8 cellular contexts compared by ENCODE assay signal in the genomic region with DNA sequence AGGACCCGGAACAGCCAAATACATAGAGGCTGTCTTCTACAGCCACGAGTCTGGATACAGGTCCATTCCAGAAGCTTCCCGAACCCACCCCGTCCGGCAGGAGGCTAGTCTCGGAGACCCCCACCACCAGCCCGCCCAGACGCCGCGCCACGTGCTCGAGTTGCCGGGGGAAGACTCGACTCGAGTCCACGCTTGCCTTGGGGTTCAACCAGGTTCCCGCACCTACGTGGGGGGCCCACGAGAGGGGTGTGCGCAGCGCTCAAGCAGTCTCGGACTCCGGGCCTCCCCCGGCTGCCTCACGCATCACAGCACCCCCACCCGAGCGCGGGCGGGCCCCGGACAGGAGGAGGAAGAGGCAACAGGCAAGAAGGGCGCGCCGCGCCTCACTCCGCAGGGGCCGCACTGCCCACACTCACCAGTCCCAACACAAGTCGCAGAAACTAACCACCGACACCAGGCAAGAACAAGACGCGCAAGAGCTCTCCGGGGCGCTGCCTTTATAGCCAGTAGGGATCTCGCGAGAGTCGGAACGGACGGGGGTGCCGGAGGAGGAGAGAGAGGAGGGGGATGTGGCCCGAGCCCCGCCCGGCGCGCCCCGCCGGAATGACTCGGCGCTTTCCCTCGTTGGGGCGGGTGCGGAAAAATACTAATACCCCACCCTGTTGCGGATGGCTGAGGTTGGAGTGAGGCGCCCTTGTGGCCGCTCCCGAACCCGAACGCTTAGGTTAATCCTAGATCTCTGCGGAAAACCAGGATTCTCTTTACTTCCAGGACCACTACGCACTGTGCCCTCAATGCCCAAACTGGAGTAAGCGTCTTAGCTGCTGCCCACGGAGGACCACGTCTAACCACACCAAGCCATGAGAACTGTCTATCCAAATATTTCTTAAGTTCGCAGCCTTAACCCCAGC. TPM values are rescaled to one million over a fixed set of nuclear protein-coding genes. Genes with fewer than 3 reads are reported as not detected.
A peak's percentile ranks its signal among the peaks of the same experiment; 100 is the strongest.
DNase-seq lines count a peak whose midpoint lies in the region; ATAC-seq and TF ChIP-seq lines count a peak whose summit lies in the region.

A gene (minus strand): TSS at position 472 of the 911 bp plus-strand sequence. CDS start 2,841 bp downstream, outside the sequence.

- peak within 1 kb of the TSS; percentile 98 for H3K4me3 Mint-ChIP-seq in HFFc6

- peaks cover 21% of the 10 kb centered on the region for H3K36me3 Mint-ChIP-seq in HFFc6 (ENCODE audit: low read depth)
- H3K36me3 Mint-ChIP-seq in activated naive CD4-positive, alpha-beta T cell treated with anti-CD3 and anti-CD28 coated beads, Interleukin-2, amount 50 U/mL, for 72 hours: peaks cover 6 to 16% of the 10 kb centered on the region in 2 donors

- H3K27ac ChIP-seq in osteoblast (ENCODE audit: low read depth, low read length) (peak within 1 kb of the TSS; percentile 94), thoracic aorta (peak within 1 kb of the TSS; percentile 90 to 98)

- peaks cover 47% of the 10 kb centered on the region for H3K79me2 ChIP-seq in osteoblast (ENCODE audit: insufficient read depth, low read length)

- peaks cover 11% of the 10 kb centered on the region for H3K27me3 Mint-ChIP-seq in HFFc6 (ENCODE audit: insufficient read depth)

- H3K4me1 Mint-ChIP-seq in HFFc6 (ENCODE audit: low read depth): peaks cover 53% of the 10 kb centered on the region

- DNase-seq in GM04504 (ENCODE audit: low read depth): peak; percentile 93
- DNase-seq in HFFc6: peak; percentile 96
- DNase-seq in NB4 (ENCODE audit: low read depth): peak; percentile 97
- DNase-seq in activated naive CD4-positive, alpha-beta T cell treated with anti-CD3 and anti-CD28 coated beads, Interleukin-2, amount 50 U/mL, for 72 hours (ENCODE audit: low spot score in 2 of 2): peak; percentile 97 to 100
- DNase-seq in glomerular visceral epithelial cell (ENCODE audit: extremely low spot score): peak; percentile 99
- DNase-seq in osteoblast (ENCODE audit: insufficient read length, low spot score, missing footprints): peak; percentile 93
- DNase-seq in thoracic aorta (ENCODE audit: low spot score): peak; percentile 87

- no peaks in the 10 kb centered on the region for H3K27me3 ChIP-seq in osteoblast (ENCODE audit: insufficient read depth, low read length)
- no peaks in the 10 kb centered on the region for H3K27me3 ChIP-seq in thoracic aorta (replicated peaks; ENCODE audit: insufficient read depth)

- peak; percentile 93 for ATAC-seq in SK-N-SH treated with all-trans-retinoic acid at 6 μM for 48 hours
- ATAC-seq in activated naive CD4-positive, alpha-beta T cell treated with anti-CD3 and anti-CD28 coated beads, Interleukin-2, amount 50 U/mL, for 72 hours: peak; percentile 82
- peak; percentile 90 for ATAC-seq in thoracic aorta (ENCODE audit: insufficient number of reproducible peaks, low FRiP score, low read depth)

- H3K4me3 ChIP-seq in NB4 (ENCODE audit: low read depth, low read length): peak within 1 kb of the TSS; percentile 98
- peak within 1 kb of the TSS; percentile 100 for H3K4me3 ChIP-seq in osteoblast (ENCODE audit: insufficient read depth, low read length)
- peak within 1 kb of the TSS; percentile 95 for H3K4me3 ChIP-seq in thoracic aorta

- H3K27ac Mint-ChIP-seq in HFFc6: peak within 1 kb of the TSS; percentile 98
- H3K27ac Mint-ChIP-seq in activated naive CD4-positive, alpha-beta T cell treated with anti-CD3 and anti-CD28 coated beads, Interleukin-2, amount 50 U/mL, for 72 hours: peak within 1 kb of the TSS; percentile 90 to 98

- H3K36me3 ChIP-seq in osteoblast (ENCODE audit: insufficient read depth, low read length): peaks cover 14% of the 10 kb centered on the region
- H3K36me3 ChIP-seq in thoracic aorta: peaks cover 4% of the 10 kb centered on the region

- H3K4me1 ChIP-seq in osteoblast (ENCODE audit: insufficient read depth, low read length): peaks cover 10% of the 10 kb centered on the region
- peaks cover 10 to 21% of the 10 kb centered on the region in 2 donors for H3K4me1 ChIP-seq in thoracic aorta (ENCODE audit: control insufficient read depth in 1 of 2, low read depth in 2 of 2)

- peaks cover 29% of the 10 kb centered on the region for H4K20me1 ChIP-seq in osteoblast (ENCODE audit: insufficient read depth, low read length)

- peak within 1 kb of the TSS; percentile 88 for H3K4me2 ChIP-seq in osteoblast (ENCODE audit: insufficient read depth, low read length)

- H3K9me3 ChIP-seq in osteoblast (ENCODE audit: low read depth, low read length) (no peaks in the 10 kb centered on the region), thoracic aorta (no peaks in the 10 kb centered on the region)

- peak; percentile 38 for TF ChIP-seq CTCF in HFFc6 (IDR thresholded peaks at IDR 0.05)
- TF ChIP-seq CTCF in NB4 (IDR thresholded peaks at IDR 0.05; ENCODE audit: low read depth, low read length): no peak
- TF ChIP-seq CTCF in osteoblast (IDR thresholded peaks at IDR 0.05; ENCODE audit: extremely low read depth, low read depth, low read length): peak; percentile 14
- TF ChIP-seq CTCF in thoracic aorta (IDR thresholded peaks at IDR 0.05): no peak

- TF ChIP-seq POLR2A in NB4 (IDR thresholded peaks at IDR 0.05; ENCODE audit: extremely low read depth, insufficient read length): peak; percentile 100

- H2AFZ ChIP-seq in osteoblast (ENCODE audit: low read length): peak within 1 kb of the TSS; percentile 87

- H3K9me3 Mint-ChIP-seq in HFFc6: no peaks in the 10 kb centered on the region; the same call in 1 of the 2 replicates
- H3K9me3 Mint-ChIP-seq in activated naive CD4-positive, alpha-beta T cell treated with anti-CD3 and anti-CD28 coated beads, Interleukin-2, amount 50 U/mL, for 72 hours: no peaks in the 10 kb centered on the region

TF ChIP-seq in SK-N-SH treated with all-trans-retinoic acid at 6 μM for 48 hours, 23 proteins besides CTCF, POLR2A, EP300 and RAD21 (continues in another document):
- TF ChIP-seq ZNF565 (CRISPR knock-in tag; conservative IDR thresholded peaks at IDR 0.05; ENCODE audit: low read depth) (peak; percentile 80; the same call in 1 of the 2 replicates), RARB (CRISPR knock-in tag; IDR thresholded peaks at IDR 0.05) (no peak), BACH2 (CRISPR knock-in tag; IDR thresholded peaks at IDR 0.05; ENCODE audit: borderline replicate concordance) (no peak), ZFP30 (CRISPR knock-in tag; IDR thresholded peaks at IDR 0.05) (peak; percentile 44; the same call in 1 of the 2 replicates), ZNF8 (CRISPR knock-in tag; IDR thresholded peaks at IDR 0.05) (peak; percentile 13; the same call in 1 of the 2 replicates), ARNTL (CRISPR knock-in tag; IDR thresholded peaks at IDR 0.05; ENCODE audit: borderline replicate concordance, low read depth) (no peak), TCF4 (CRISPR knock-in tag; IDR thresholded peaks at IDR 0.05; ENCODE audit: borderline replicate concordance) (no peak), ZFP3 (CRISPR knock-in tag; IDR thresholded peaks at IDR 0.05) (no peak)
- TF ChIP-seq, protein P1, sequence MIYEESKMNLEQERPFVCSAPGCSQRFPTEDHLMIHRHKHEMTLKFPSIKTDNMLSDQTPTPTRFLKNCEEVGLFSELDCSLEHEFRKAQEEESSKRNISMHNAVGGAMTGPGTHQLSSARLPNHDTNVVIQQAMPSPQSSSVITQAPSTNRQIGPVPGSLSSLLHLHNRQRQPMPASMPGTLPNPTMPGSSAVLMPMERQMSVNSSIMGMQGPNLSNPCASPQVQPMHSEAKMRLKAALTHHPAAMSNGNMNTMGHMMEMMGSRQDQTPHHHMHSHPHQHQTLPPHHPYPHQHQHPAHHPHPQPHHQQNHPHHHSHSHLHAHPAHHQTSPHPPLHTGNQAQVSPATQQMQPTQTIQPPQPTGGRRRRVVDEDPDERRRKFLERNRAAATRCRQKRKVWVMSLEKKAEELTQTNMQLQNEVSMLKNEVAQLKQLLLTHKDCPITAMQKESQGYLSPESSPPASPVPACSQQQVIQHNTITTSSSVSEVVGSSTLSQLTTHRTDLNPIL (CRISPR knock-in tag; IDR thresholded peaks at IDR 0.05; ENCODE audit: low read depth): no peak
- TF ChIP-seq, protein P2, sequence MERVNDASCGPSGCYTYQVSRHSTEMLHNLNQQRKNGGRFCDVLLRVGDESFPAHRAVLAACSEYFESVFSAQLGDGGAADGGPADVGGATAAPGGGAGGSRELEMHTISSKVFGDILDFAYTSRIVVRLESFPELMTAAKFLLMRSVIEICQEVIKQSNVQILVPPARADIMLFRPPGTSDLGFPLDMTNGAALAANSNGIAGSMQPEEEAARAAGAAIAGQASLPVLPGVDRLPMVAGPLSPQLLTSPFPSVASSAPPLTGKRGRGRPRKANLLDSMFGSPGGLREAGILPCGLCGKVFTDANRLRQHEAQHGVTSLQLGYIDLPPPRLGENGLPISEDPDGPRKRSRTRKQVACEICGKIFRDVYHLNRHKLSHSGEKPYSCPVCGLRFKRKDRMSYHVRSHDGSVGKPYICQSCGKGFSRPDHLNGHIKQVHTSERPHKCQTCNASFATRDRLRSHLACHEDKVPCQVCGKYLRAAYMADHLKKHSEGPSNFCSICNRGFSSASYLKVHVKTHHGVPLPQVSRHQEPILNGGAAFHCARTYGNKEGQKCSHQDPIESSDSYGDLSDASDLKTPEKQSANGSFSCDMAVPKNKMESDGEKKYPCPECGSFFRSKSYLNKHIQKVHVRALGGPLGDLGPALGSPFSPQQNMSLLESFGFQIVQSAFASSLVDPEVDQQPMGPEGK (CRISPR knock-in tag; IDR thresholded peaks at IDR 0.05; ENCODE audit: borderline replicate concordance): peak; percentile 95; the same call in 1 of the 2 replicates

RNA-seq across cellular contexts. Expression of the gene that starts here (rescaled TPM):
- total RNA-seq in HFFc6 (2021; fragmentation: NEBNext Ultra II Directional; extraction: Animal tissue kit (Norgen Biotek cat#: 25700)): 1,000 to 10,000 TPM in 3 of 6 experiments, 100 to 1,000 TPM in 3; 798 to 1,123 (median 999) TPM
- total RNA-seq in activated naive CD4-positive, alpha-beta T cell treated with anti-CD3 and anti-CD28 coated beads, Interleukin-2, amount 50 U/mL, for 72 hours: 100 to 1,000 TPM; 577 to 596 TPM
- total RNA-seq in osteoblast: 249 and 260 TPM in 2 replicates
- total RNA-seq in thoracic aorta: 100 to 1,000 TPM; 196 to 246 TPM

Comparison
In these comparisons a context has a peak if more than half of its experiments do, and no peak if none do; other contexts are left out.
1. Peak in every context shown above with its lines: DNase-seq, ATAC-seq, H3K4me3 ChIP-seq and H3K27ac ChIP-seq.
2. CTCF ChIP-seq: peak in HFFc6 (single experiment) and osteoblast (single experiment); none in NB4 (single experiment) and thoracic aorta (single experiment).